Comparison of ENCODE assay signal across 20 cellular contexts in genomic region chr5:170782438-170782837, GRCh38. TPM values are rescaled to one million over a fixed set of nuclear protein-coding genes. Genes with fewer than 3 reads are reported as not detected.
A peak's percentile ranks its signal among the peaks of the same experiment; 100 is the strongest.
DNase-seq lines count a peak whose midpoint lies in the region; ATAC-seq and TF ChIP-seq lines count a peak whose summit lies in the region.
"Had no signal": no experiment of that assay in that cellular context is flagged by ENCODE, and none has a peak within 500 bp of the region (broad histone marks: within the 10 kb centered on the region; RNA-seq: fewer than 3 reads in every experiment).

No MANE protein-coding gene starts in this region.

- H3K4me1 Mint-ChIP-seq in nephron progenitor cell, result peaks cover 4% of the 10 kb centered on the region
- H3K4me1 Mint-ChIP-seq: T-helper 17 cell had no signal

- H3K4me3 ChIP-seq in heart left ventricle (no peak overlapping the region), stomach (no peak overlapping the region)
- H3K4me3 ChIP-seq: suprapubic skin had no signal

- ATAC-seq in heart left ventricle, result peak in 2 of 4 donors; percentile 26 to 39
- ATAC-seq: T-helper 17 cell had no signal

- no peak overlapping the region for H3K27ac Mint-ChIP-seq in nephron progenitor cell
- H3K27ac Mint-ChIP-seq: activated naive CD8-positive, alpha-beta T cell; natural killer cell treated with Interleukin-12 subunit alpha and Interleukin-12 subunit beta and Interleukin-15 and Interleukin-18, amount 100 ng/mL, for 72 hours; T-helper 17 cell had no signal

- H3K27ac ChIP-seq in heart left ventricle (peak overlapping the region in 9 of 12 donors; percentile 13 to 74 (median 56)), stomach (peak overlapping the region in 2 of 5 donors; percentile 48 to 76)
- H3K27ac ChIP-seq: 22Rv1, suprapubic skin had no signal

- H3K36me3 Mint-ChIP-seq in nephron progenitor cell (ENCODE audit: low read depth), result no peaks in the 10 kb centered on the region
- H3K36me3 Mint-ChIP-seq: activated naive CD8-positive, alpha-beta T cell; natural killer cell treated with Interleukin-12 subunit alpha and Interleukin-12 subunit beta and Interleukin-15 and Interleukin-18, amount 100 ng/mL, for 72 hours had no signal

- TF ChIP-seq CTCF in heart left ventricle (IDR thresholded peaks at IDR 0.05), result no peak
- TF ChIP-seq CTCF in stomach (IDR thresholded peaks at IDR 0.05), result no peak
- no peak for TF ChIP-seq CTCF in nephron progenitor cell (IDR thresholded peaks at IDR 0.05)

- H3K27me3 ChIP-seq in heart left ventricle (no peaks in the 10 kb centered on the region), stomach (no peaks in the 10 kb centered on the region)
- H3K27me3 ChIP-seq: suprapubic skin had no signal

- no peaks in the 10 kb centered on the region for H3K9me3 Mint-ChIP-seq in nephron progenitor cell
- H3K9me3 Mint-ChIP-seq: natural killer cell treated with Interleukin-12 subunit alpha and Interleukin-12 subunit beta and Interleukin-15 and Interleukin-18, amount 100 ng/mL, for 72 hours had no signal

- DNase-seq in DMS 273 (lab: John Stamatoyannopoulos, UW; ENCODE audit: unreplicated experiment) (peak; percentile 66), DMS 273 treated with DMSO at 0.1 percent for 48 hours (lab: John Stamatoyannopoulos, UW) (no peak), NCI-H446 treated with DMSO at 0.1 percent for 48 hours (lab: John Stamatoyannopoulos, UW) (peak; percentile 34), heart left ventricle (peak in 2 of 5 donors; percentile 30 to 44), stomach (peak; percentile 71), nephron progenitor cell (no peak), cortex of kidney (lab: John Stamatoyannopoulos, UW) (no peak), GM03348 (ENCODE audit: low spot score) (no peak)
- DNase-seq: activated CD4-positive, CD25-positive, alpha-beta regulatory T cell treated with anti-CD3 and anti-CD28 coated beads, Interleukin-2, amount 50 U/mL, for 72 hours; activated CD8-positive, alpha-beta memory T cell treated with anti-CD3 and anti-CD28 coated beads, Interleukin-2, amount 50 U/mL, for 48 hours; GDM1; HCEC 1CT; NCI-H2171; T-helper 17 cell had no signal

- peaks cover 12% of the 10 kb centered on the region for H3K27me3 Mint-ChIP-seq in nephron progenitor cell (ENCODE audit: low read depth, poor library complexity)

- H3K4me3 Mint-ChIP-seq in nephron progenitor cell, result no peak overlapping the region
- H3K4me3 Mint-ChIP-seq: activated naive CD8-positive, alpha-beta T cell; natural killer cell treated with Interleukin-12 subunit alpha and Interleukin-12 subunit beta and Interleukin-15 and Interleukin-18, amount 100 ng/mL, for 72 hours; T-helper 17 cell had no signal

- H3K4me1 ChIP-seq in heart left ventricle, result peaks cover 0 to 30% (median 11%) of the 10 kb centered on the region in 12 donors
- H3K4me1 ChIP-seq in stomach, result peaks cover 0 to 21% (median 13%) of the 10 kb centered on the region in 4 donors
- H3K4me1 ChIP-seq: suprapubic skin had no signal

- intact Hi-C loops in heart left ventricle (cut with DNase I) (no loop called here), stomach (cut with DNase I; ENCODE audit: low total_unique reads) (no loop called here)

- H3K9me3 ChIP-seq in heart left ventricle, result no peaks in the 10 kb centered on the region
- no peaks in the 10 kb centered on the region for H3K9me3 ChIP-seq in stomach
- H3K9me3 ChIP-seq: suprapubic skin had no signal

- TF ChIP-seq EP300 in stomach (IDR thresholded peaks at IDR 0.05), result no peak

- H3K36me3 ChIP-seq in heart left ventricle (no peaks in the 10 kb centered on the region), stomach (no peaks in the 10 kb centered on the region)
- H3K36me3 ChIP-seq: suprapubic skin had no signal

- TF ChIP-seq POLR2A in heart left ventricle (IDR thresholded peaks at IDR 0.05) (no peak), stomach (IDR thresholded peaks at IDR 0.05) (no peak)

- 55 to 76% (median 61%) methylated on average over 6 of the region's 6 CpGs for WGBS in heart left ventricle, 4 donors
- 40 to 53% (median 40%) methylated on average over 6 of the region's 6 CpGs for WGBS in stomach, 5 donors

RNA-seq across cellular contexts. Expression of gene GABRP, which starts 1.1 kb away (rescaled TPM):
- total RNA-seq in heart left ventricle (1 to 10 TPM in 1 of 9 donors, under 1 TPM in 5, not detected in 3; 0.21 to 2.9 (median 0.31) TPM), stomach (1 to 10 TPM in 1 of 5 donors, under 1 TPM in 2, not detected in 2; under 0.01 to 4.5 (median 0.55) TPM)
- polyA plus RNA-seq in heart left ventricle (under 1 TPM; 0.08 to 0.22 TPM), stomach (10 to 100 TPM in 1 of 3 donors, 1 to 10 TPM in 1, under 1 TPM in 1; 0.92 to 31.7 (median 1.2) TPM)
- total RNA-seq: bronchial epithelial cell; fibroblast of villous mesenchyme; natural killer cell treated with Interleukin-12 subunit alpha and Interleukin-12 subunit beta and Interleukin-15 and Interleukin-18, amount 100 ng/mL, for 72 hours; T-helper 17 cell had no signal

Comparison
In these comparisons a context has a peak if more than half of its experiments do, and no peak if none do; other contexts are left out.
1. DNase-seq: peak in DMS 273 (single experiment), NCI-H446 treated with DMSO at 0.1 percent for 48 hours (single experiment) and stomach (single experiment); none in DMS 273 treated with DMSO at 0.1 percent for 48 hours (single experiment), nephron progenitor cell (single experiment), cortex of kidney (single experiment) and GM03348 (single experiment).